Comparison of ENCODE assay signal across 1 cellular context in the genomic region with DNA sequence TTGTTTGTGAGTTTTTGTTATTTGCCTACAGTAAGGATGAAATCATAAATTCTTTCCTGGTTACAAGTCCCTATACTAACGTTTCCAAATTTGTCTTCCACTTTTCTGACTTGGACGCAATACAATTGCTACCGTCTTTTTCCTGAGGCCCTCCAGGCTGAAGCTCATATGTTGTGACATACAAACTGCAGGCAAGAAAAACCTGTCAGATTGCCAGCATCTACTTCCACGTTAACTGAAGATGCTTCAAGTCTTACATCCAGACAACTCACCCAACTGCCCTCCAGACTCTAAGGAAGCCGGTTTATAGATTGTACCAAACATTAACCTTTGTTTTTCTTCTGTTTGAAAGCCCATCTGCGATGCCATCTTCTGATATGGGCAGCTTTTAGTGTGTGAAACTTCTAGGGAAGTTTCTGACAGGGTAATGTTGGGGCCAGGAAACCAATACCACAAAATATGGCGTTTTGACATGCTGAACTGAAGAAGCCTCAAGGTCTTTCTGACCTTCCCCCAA.
TF ChIP-seq lines count a peak whose summit lies in the region.

No MANE protein-coding gene starts in this region.

TF ChIP-seq in IMR-90, 13 proteins besides CTCF, POLR2A, EP300 and RAD21 (continued from another document):
- TF ChIP-seq, protein P1, sequence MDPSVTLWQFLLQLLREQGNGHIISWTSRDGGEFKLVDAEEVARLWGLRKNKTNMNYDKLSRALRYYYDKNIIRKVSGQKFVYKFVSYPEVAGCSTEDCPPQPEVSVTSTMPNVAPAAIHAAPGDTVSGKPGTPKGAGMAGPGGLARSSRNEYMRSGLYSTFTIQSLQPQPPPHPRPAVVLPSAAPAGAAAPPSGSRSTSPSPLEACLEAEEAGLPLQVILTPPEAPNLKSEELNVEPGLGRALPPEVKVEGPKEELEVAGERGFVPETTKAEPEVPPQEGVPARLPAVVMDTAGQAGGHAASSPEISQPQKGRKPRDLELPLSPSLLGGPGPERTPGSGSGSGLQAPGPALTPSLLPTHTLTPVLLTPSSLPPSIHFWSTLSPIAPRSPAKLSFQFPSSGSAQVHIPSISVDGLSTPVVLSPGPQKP (IDR thresholded peaks at IDR 0.05; ENCODE audit: borderline replicate concordance, low read depth, low read length): no peak
- TF ChIP-seq SMC3 (IDR thresholded peaks at IDR 0.05; ENCODE audit: low read depth, low read length): no peak
- TF ChIP-seq CHD1 (IDR thresholded peaks at IDR 0.05; ENCODE audit: low read depth, low read length): no peak
